ENCODE assay signal across 8 cellular contexts in the genomic region with DNA sequence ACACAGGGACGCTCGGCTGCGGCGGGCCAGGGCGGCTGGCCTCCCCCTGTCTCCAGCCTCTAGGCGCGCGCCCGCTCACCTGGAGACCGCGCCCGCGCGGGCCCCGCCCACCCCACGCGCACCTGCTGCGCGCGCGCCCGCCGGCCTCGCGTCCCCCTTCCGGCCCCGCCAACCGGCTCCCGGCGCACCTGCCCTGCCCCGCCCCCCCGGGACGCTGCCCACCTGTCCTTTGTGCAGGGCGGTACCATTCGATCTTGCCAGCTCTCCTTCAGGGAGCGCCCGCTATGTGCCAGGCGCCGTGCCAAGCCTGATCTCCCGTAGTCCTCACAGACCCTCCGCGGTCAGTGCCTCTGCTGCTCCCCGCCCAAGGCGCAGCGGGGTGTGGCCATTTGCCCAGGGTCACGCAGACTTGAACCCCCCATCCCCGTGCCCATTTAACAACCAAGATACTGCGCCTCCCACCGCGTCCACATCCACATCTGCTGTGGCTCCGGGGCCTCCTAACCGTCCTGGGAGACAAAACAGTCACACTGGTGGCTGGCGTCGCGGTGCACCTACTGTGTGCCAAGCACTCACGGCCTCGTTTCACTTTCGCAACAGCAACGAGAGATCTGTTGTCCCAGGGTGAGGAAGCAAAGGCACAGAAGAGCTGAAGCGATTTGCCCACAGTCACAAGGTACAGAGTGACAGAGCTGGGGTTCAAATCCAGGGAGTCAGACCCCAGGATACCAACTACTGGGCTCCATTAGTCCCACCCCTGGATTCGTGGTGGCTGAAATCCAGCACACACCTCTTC. TPM values are rescaled to one million over a fixed set of nuclear protein-coding genes. Genes with fewer than 3 reads are reported as not detected.
DNase-seq lines count a peak whose midpoint lies in the region; ATAC-seq and TF ChIP-seq lines count a peak whose summit lies in the region.

No MANE protein-coding gene starts in this region.

- H3K9me3 Mint-ChIP-seq in CD8-positive, alpha-beta memory T cell = no peaks in the 10 kb centered on the region

- no peaks in the 10 kb centered on the region for H3K36me3 ChIP-seq in CD8-positive, alpha-beta memory T cell (ENCODE audit: insufficient read depth, low read length)
- H3K36me3 ChIP-seq in esophagus squamous epithelium = no peaks in the 10 kb centered on the region
- H3K36me3 ChIP-seq in ovary = no peaks in the 10 kb centered on the region

- H3K9me3 ChIP-seq in CD8-positive, alpha-beta memory T cell (ENCODE audit: low read length) = no peaks in the 10 kb centered on the region
- H3K9me3 ChIP-seq in esophagus squamous epithelium = no peaks in the 10 kb centered on the region
- H3K9me3 ChIP-seq in ovary = no peaks in the 10 kb centered on the region

- peaks cover 0 to 4% (median 0%) of the 10 kb centered on the region in 3 donors for H3K36me3 Mint-ChIP-seq in CD8-positive, alpha-beta memory T cell

- H3K27ac ChIP-seq in CD8-positive, alpha-beta memory T cell (ENCODE audit: low read depth, low read length) = peak overlapping the region; percentile 76
- peak overlapping the region; percentile 11 to 73 (median 56) for H3K27ac ChIP-seq in esophagus squamous epithelium
- H3K27ac ChIP-seq in ovary = no peak overlapping the region

- no peaks in the 10 kb centered on the region for H3K27me3 ChIP-seq in CD8-positive, alpha-beta memory T cell (ENCODE audit: insufficient read depth, low read length, poor library complexity, severe bottlenecking)
- H3K27me3 ChIP-seq in esophagus squamous epithelium = peaks cover 0 to 41% (median 0%) of the 10 kb centered on the region in 4 donors
- H3K27me3 ChIP-seq in ovary = no peaks in the 10 kb centered on the region

- intact Hi-C loops in esophagus squamous epithelium (cut with DNase I) = no loop called here
- intact Hi-C loops in ovary (cut with DNase I) = no loop called here

- H3K4me3 ChIP-seq in CD8-positive, alpha-beta memory T cell (ENCODE audit: low read length) = peak overlapping the region; percentile 63
- H3K4me3 ChIP-seq in esophagus squamous epithelium (peak overlapping the region; percentile 30 to 68 (median 50)), ovary (peak overlapping the region; percentile 31)

- H3K27me3 Mint-ChIP-seq in CD8-positive, alpha-beta memory T cell = peaks cover 0 to 3% of the 10 kb centered on the region in 2 donors

- no peak for TF ChIP-seq EP300 in ovary (IDR thresholded peaks at IDR 0.05)

- ATAC-seq in HG02885 (IDR thresholded peaks at IDR 0.05; ENCODE audit: poor library complexity, unreplicated experiment) (peak; percentile 36), HG02970 (IDR thresholded peaks at IDR 0.05; ENCODE audit: low FRiP score, unreplicated experiment) (no peak)

- TF ChIP-seq CTCF in esophagus squamous epithelium (IDR thresholded peaks at IDR 0.05) (no peak), ovary (IDR thresholded peaks at IDR 0.05) (no peak)

- TF ChIP-seq POLR2A in esophagus squamous epithelium (IDR thresholded peaks at IDR 0.05) = no peak
- no peak for TF ChIP-seq POLR2A in ovary (IDR thresholded peaks at IDR 0.05)

- DNase-seq in CD8-positive, alpha-beta memory T cell = peak; percentile 56 to 84 (median 66)
- DNase-seq in NCI-H345 (lab: John Stamatoyannopoulos, UW) (peak; percentile 98), activated T-cell treated with anti-CD3 and anti-CD28 coated beads for 4 hours (peak; percentile 40), esophagus squamous epithelium (lab: John Stamatoyannopoulos, UW) (no peak), ovary (peak in 2 of 5 donors; percentile 51 to 54), HCEC 1CT (no peak)

- POLR2A ChIA-PET in CD8-positive, alpha-beta memory T cell (lab: Charles Lee) = interaction anchor here (1.2 to 4.2 kb wide), 5 partner anchors 9 to 178 kb away, joined by 3 to 38 read pairs (median 7); partner anchors contain the start of gene ASXL1

- H3K4me1 ChIP-seq in CD8-positive, alpha-beta memory T cell (ENCODE audit: insufficient read depth, low read length) = peaks cover 88% of the 10 kb centered on the region
- H3K4me1 ChIP-seq in esophagus squamous epithelium (peaks cover 23 to 57% (median 25%) of the 10 kb centered on the region in 3 donors), ovary (ENCODE audit: insufficient read depth) (peaks cover 10% of the 10 kb centered on the region)

- peak overlapping the region; percentile 96 to 100 (median 98) for H3K27ac Mint-ChIP-seq in CD8-positive, alpha-beta memory T cell

- WGBS in esophagus squamous epithelium, 2 donors = 17 to 25% methylated on average over 1 to 4 of the region's 61 CpGs
- WGBS in ovary, 3 donors = 4 to 14% (median 5%) methylated on average over 8 to 61 of the region's 61 CpGs

- peaks cover 80 to 88% (median 87%) of the 10 kb centered on the region in 3 donors for H3K4me1 Mint-ChIP-seq in CD8-positive, alpha-beta memory T cell

- CTCF ChIA-PET in CD8-positive, alpha-beta memory T cell (lab: Charles Lee) = interaction anchor here (1.0 to 13.4 kb wide), 5 partner anchors 13 to 115 kb away, joined by 3 to 227 read pairs (median 3); partner anchors contain the start of gene NOL4L

- H3K4me3 Mint-ChIP-seq in CD8-positive, alpha-beta memory T cell = peak overlapping the region; percentile 92 to 97 (median 93)

RNA-seq across cellular contexts. Expression of gene NOL4L, which starts 48.1 kb away (rescaled TPM):
- total RNA-seq in CD8-positive, alpha-beta memory T cell = 10 to 100 TPM; 15.8 to 19.8 TPM
- polyA plus RNA-seq in CD8-positive, alpha-beta memory T cell = 15.4 TPM
- total RNA-seq in esophagus squamous epithelium (1 to 10 TPM; 1.5 to 5.1 (median 3.0) TPM), ovary (10 to 100 TPM in 5 of 7 donors, 1 to 10 TPM in 2; 3.3 to 17.1 (median 10.7) TPM)
- polyA plus RNA-seq in ovary = 1 to 10 TPM; 3.8 to 7.6 TPM

Comparison
In these comparisons a context has a peak if more than half of its experiments do, and no peak if none do; other contexts are left out.
1. DNase-seq: peak in CD8-positive, alpha-beta memory T cell (5 of 5), NCI-H345 (single experiment) and activated T-cell treated with anti-CD3 and anti-CD28 coated beads for 4 hours (single experiment); none in esophagus squamous epithelium (single experiment) and HCEC 1CT (single experiment).
2. H3K27ac ChIP-seq: peak in CD8-positive, alpha-beta memory T cell (single experiment) and esophagus squamous epithelium (4 of 4); none in ovary (0 of 2).
3. Peak in every context shown above with its lines, with median percentiles within 50 percentile points of each other: H3K4me3 ChIP-seq.